9 cellular contexts compared by ENCODE assay signal in genomic region chr12:29152223-29152868, GRCh38. TPM values are rescaled to one million over a fixed set of nuclear protein-coding genes. Genes with fewer than 3 reads are reported as not detected.
A peak's percentile ranks its signal among the peaks of the same experiment; 100 is the strongest.
DNase-seq lines count a peak whose midpoint lies in the region; ATAC-seq and TF ChIP-seq lines count a peak whose summit lies in the region.
"Had no signal": no experiment of that assay in that cellular context is flagged by ENCODE, and none has a peak within 500 bp of the region (broad histone marks: within the 10 kb centered on the region; RNA-seq: fewer than 3 reads in every experiment).

No MANE protein-coding gene starts in this region.

- no peaks in the 10 kb centered on the region for H3K9me3 Mint-ChIP-seq in chondrocyte (ENCODE audit: low read depth)

- peaks cover 0 to 23% (median 8%) of the 10 kb centered on the region in 3 donors for H3K27me3 ChIP-seq in psoas muscle (ENCODE audit: insufficient read depth in 3 of 3, low read length in 2 of 3)

- TF ChIP-seq POLR2A in erythroblast (IDR thresholded peaks at IDR 0.05; ENCODE audit: low read length): no peak

- no peaks in the 10 kb centered on the region for H3K36me3 Mint-ChIP-seq in chondrocyte (ENCODE audit: low read depth)

- H3K4me1 Mint-ChIP-seq in chondrocyte (ENCODE audit: low read depth): peaks cover 39% of the 10 kb centered on the region

- H3K27ac Mint-ChIP-seq in chondrocyte (ENCODE audit: unreplicated experiment): no peak overlapping the region

- no peak for TF ChIP-seq CTCF in chondrocyte (IDR thresholded peaks at IDR 0.05)
- no peak for TF ChIP-seq CTCF in psoas muscle (IDR thresholded peaks at IDR 0.05)

- intact Hi-C loops in psoas muscle (cut with DNase I): no loop called here

- H3K36me3 ChIP-seq in psoas muscle (ENCODE audit: insufficient read depth in 1 of 2, low read depth in 1 of 2): no peaks in the 10 kb centered on the region
- H3K36me3 ChIP-seq: cardiac muscle cell had no signal

- H3K27me3 Mint-ChIP-seq in chondrocyte (ENCODE audit: low read depth): no peaks in the 10 kb centered on the region

- no peak overlapping the region for H3K4me3 Mint-ChIP-seq in chondrocyte (ENCODE audit: unreplicated experiment)

- peak; percentile 74 for ATAC-seq in GM18508 (IDR thresholded peaks at IDR 0.05; ENCODE audit: insufficient read depth, unreplicated experiment)
- peak; percentile 89 for ATAC-seq in GM21717 (IDR thresholded peaks at IDR 0.05; ENCODE audit: unreplicated experiment)
- ATAC-seq in HG03460 (IDR thresholded peaks at IDR 0.05; ENCODE audit: unreplicated experiment): peak; percentile 78
- ATAC-seq in psoas muscle: no peak

- no peaks in the 10 kb centered on the region for H3K4me1 ChIP-seq in psoas muscle

- 32 to 38% (median 36%) methylated on average over 1 of the region's 1 CpG for WGBS in psoas muscle, 3 donors

- DNase-seq in erythroblast (lab: John Stamatoyannopoulos, UW): peak; percentile 41 to 71
- DNase-seq in midbrain (lab: John Stamatoyannopoulos, UW): no peak
- DNase-seq in inferior parietal cortex (ENCODE audit: extremely low spot score): no peak
- no peak for DNase-seq in chondrocyte (ENCODE audit: low spot score)
- no peak for DNase-seq in psoas muscle

- H3K27ac ChIP-seq in psoas muscle: no peak overlapping the region
- H3K27ac ChIP-seq: cardiac muscle cell had no signal

- H3K9me3 ChIP-seq in psoas muscle: no peaks in the 10 kb centered on the region

- H3K4me3 ChIP-seq in psoas muscle: no peak overlapping the region
- H3K4me3 ChIP-seq: cardiac muscle cell had no signal

RNA-seq across cellular contexts. Expression of gene FAR2, which starts 3.3 kb away (rescaled TPM):
- 11.1 to 19.6 TPM (median 19.3 TPM) in 3 replicates for total RNA-seq in chondrocyte
- 1 to 10 TPM; 1.3 to 1.9 (median 1.7) TPM for total RNA-seq in psoas muscle
- polyA plus RNA-seq in psoas muscle: 1 to 10 TPM in 1 of 3 donors, under 1 TPM in 2; 0.75 to 1.6 (median 0.98) TPM

Comparison
In these comparisons a context has a peak if more than half of its experiments do, and no peak if none do; other contexts are left out.
1. ATAC-seq: peak in GM18508 (single experiment), GM21717 (single experiment) and HG03460 (single experiment); none in psoas muscle (0 of 4).
2. DNase-seq: peak in erythroblast (2 of 2); none in midbrain (single experiment), inferior parietal cortex (single experiment), chondrocyte (single experiment) and psoas muscle (0 of 2).